Comparison of ENCODE assay signal across 8 cellular contexts in the genomic region with DNA sequence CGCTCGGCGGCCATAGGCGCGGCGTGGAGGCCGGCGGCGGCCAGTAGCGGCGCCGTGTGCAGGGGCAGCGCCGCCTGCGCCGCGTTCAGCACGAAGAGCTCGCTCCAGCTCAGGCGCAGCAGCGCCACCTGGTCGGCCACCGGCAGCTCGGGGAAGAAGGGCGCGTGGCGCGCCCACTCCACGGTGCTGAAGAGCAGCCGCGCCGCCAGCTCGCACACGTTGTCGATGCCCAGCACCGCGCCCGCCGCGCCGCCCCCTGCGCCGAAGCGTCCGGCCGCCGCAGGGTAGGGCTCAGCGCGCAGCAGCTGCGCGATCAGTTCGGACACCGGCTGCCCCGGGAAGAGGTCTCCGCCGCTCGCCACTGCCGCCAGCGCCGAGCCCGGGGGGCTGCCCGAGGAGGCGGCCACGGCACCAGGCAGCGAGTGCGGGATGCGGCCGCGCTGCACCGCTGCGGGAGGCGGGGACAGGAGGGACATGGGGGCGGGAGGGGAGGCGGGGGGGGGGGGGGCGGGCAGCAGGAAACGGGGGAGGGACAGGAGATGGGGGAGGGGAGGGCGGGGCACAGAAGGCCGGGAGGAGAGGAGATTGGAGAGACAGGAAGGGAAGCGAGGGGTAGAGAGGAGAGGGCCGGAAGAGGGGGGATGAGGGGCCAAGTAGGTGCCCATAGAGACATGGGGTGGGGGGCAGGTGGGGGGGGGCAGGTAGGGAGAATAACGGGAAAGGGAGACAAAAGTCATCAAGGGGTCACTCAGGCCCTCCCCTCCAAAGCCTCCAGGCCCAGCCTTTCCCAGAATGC. TPM values are rescaled to one million over a fixed set of nuclear protein-coding genes. Genes with fewer than 3 reads are reported as not detected.
DNase-seq lines count a peak whose midpoint lies in the region; ATAC-seq and TF ChIP-seq lines count a peak whose summit lies in the region.

No MANE protein-coding gene starts in this region.

- H3K27me3 Mint-ChIP-seq in endothelial cell (ENCODE audit: unreplicated experiment), result peaks cover 4% of the 10 kb centered on the region

- H3K27ac Mint-ChIP-seq in endothelial cell (ENCODE audit: unreplicated experiment), result no peak overlapping the region

- H3K9me3 Mint-ChIP-seq in endothelial cell (ENCODE audit: unreplicated experiment), result no peaks in the 10 kb centered on the region

- H3K4me1 ChIP-seq in mononuclear cell (ENCODE audit: insufficient read depth, low read length), result peaks cover 16% of the 10 kb centered on the region

- peak; percentile 85 for DNase-seq in GM10266 (ENCODE audit: extremely low spot score)
- DNase-seq in NCI-H82 (lab: John Stamatoyannopoulos, UW), result peak; percentile 97
- DNase-seq in activated CD8-positive, alpha-beta memory T cell treated with anti-CD3 and anti-CD28 coated beads, Interleukin-2, amount 50 U/mL, for 4 hours, result peak; percentile 81
- peak; percentile 70 for DNase-seq in endothelial cell (ENCODE audit: low spot score)
- DNase-seq in stimulated activated CD8-positive, alpha-beta memory T cell treated with anti-CD3 and anti-CD28 coated beads, Interleukin-4, amount 100 ng/mL, for 1 hour (ENCODE audit: low read depth in 2 of 2, low spot score in 1 of 2), result peak; percentile 42 to 47

- peaks cover 13% of the 10 kb centered on the region for H3K36me3 Mint-ChIP-seq in endothelial cell (ENCODE audit: low read depth, unreplicated experiment)

- no peak overlapping the region for H3K4me3 Mint-ChIP-seq in endothelial cell (ENCODE audit: unreplicated experiment)

- H3K4me3 ChIP-seq in mononuclear cell (ENCODE audit: low read length), result peak overlapping the region; percentile 45

- no peaks in the 10 kb centered on the region for H3K9me3 ChIP-seq in mononuclear cell (ENCODE audit: low read depth, low read length)

- ATAC-seq in HG02885 (IDR thresholded peaks at IDR 0.05; ENCODE audit: poor library complexity, unreplicated experiment) (peak; percentile 76), GM21786 (IDR thresholded peaks at IDR 0.05; ENCODE audit: unreplicated experiment) (no peak)

- TF ChIP-seq CTCF in GM10266 (IDR thresholded peaks at IDR 0.05; ENCODE audit: control insufficient read depth, insufficient read depth, low read depth, missing control alignments) (peak; percentile 83), endothelial cell (IDR thresholded peaks at IDR 0.05; ENCODE audit: unreplicated experiment) (no peak)

- H3K27me3 ChIP-seq in mononuclear cell (ENCODE audit: insufficient read depth, low read length), result no peaks in the 10 kb centered on the region

- H3K4me1 Mint-ChIP-seq in endothelial cell (ENCODE audit: unreplicated experiment), result peaks cover 10% of the 10 kb centered on the region

RNA-seq across cellular contexts. Expression of gene OCEL1, which starts 9.8 kb away (rescaled TPM):
- total RNA-seq in endothelial cell (ENCODE audit: unreplicated experiment) (16.5 TPM), mononuclear cell (2.1 TPM)

RNA-seq across cellular contexts. Expression of gene NR2F6, which starts 9.9 kb away (rescaled TPM):
- 69.9 TPM for total RNA-seq in endothelial cell (ENCODE audit: unreplicated experiment)
- 2.1 TPM for total RNA-seq in mononuclear cell

RNA-seq across cellular contexts. Expression of gene USE1, which starts 20.7 kb away (rescaled TPM):
- 13.0 TPM for total RNA-seq in endothelial cell (ENCODE audit: unreplicated experiment)
- total RNA-seq in mononuclear cell, result 8.6 TPM

RNA-seq across cellular contexts. Expression of gene USHBP1, which starts 28.7 kb away (rescaled TPM):
- total RNA-seq in endothelial cell (ENCODE audit: unreplicated experiment), result 54.2 TPM
- total RNA-seq in mononuclear cell, result under 0.01 TPM

RNA-seq across cellular contexts. Expression of gene BABAM1, which starts 31.4 kb away (rescaled TPM):
- total RNA-seq in endothelial cell (ENCODE audit: unreplicated experiment) (136 TPM), mononuclear cell (27.3 TPM)

Comparison
In these comparisons a context has a peak if more than half of its experiments do, and no peak if none do; other contexts are left out.
1. DNase-seq: peak in every context shown above with its lines; median percentile 97 in NCI-H82; 85 in GM10266; 81 in activated CD8-positive, alpha-beta memory T cell treated with anti-CD3 and anti-CD28 coated beads, Interleukin-2, amount 50 U/mL, for 4 hours; 70 in endothelial cell; 44 in stimulated activated CD8-positive, alpha-beta memory T cell treated with anti-CD3 and anti-CD28 coated beads, Interleukin-4, amount 100 ng/mL, for 1 hour.
2. RNA of gene NR2F6, which starts 9.9 kb away (total RNA-seq): 69.9 TPM in endothelial cell (single experiment); 2.1 TPM in mononuclear cell (single experiment); every median in the first group is over 10 times any median in the second.